In the genomic region with DNA sequence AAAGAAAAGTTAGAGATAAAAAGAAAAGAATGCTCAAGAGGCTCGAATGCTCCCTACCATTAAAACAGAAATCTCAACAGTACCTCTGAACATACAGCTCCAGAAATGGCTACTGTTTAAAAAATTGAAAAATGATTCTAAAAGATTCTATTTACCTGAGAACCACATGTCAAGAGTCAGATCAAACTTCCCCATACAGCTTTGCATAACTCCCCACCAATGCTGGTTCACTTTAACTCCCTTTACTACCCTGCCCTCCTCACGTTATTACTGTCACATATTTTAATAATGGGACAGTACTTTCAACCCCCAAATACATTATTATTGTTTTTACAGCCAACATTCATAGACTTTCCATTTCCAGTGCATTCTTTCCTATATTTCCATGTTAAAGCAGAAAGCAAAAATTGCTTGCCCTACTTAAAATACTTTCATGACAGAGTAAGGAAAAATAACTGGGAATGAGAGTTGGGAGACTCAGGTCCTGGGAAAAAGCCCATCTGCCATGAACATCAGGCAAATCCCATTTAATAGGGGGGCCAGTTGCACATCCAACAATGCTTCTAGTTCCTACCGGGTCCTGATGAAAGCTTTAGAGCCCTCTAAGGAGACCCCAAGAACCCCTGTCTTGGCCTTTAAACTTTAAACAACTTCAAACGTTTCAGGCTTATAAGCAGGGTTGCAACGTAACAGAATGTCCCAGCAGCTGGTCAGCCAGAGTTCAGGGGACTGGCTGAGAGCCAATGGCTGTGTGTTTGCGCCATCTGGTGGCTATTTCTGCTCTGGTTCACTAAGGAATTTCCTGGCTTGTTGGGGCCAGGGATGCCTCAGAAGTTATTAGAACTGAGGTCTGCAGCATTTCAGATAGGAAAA, we compare ENCODE assay signal across 8 cellular contexts.
DNase-seq lines count a peak whose midpoint lies in the region; ATAC-seq and TF ChIP-seq lines count a peak whose summit lies in the region.

No MANE protein-coding gene starts in this region.

- H3K36me3 ChIP-seq in effector memory CD4-positive, alpha-beta T cell (ENCODE audit: control insufficient read depth, insufficient read depth, low read length): peaks cover 19% of the 10 kb centered on the region
- peaks cover 0 to 2% of the 10 kb centered on the region in 2 donors for H3K36me3 ChIP-seq in lung (ENCODE audit: control insufficient read depth in 2 of 2, insufficient read depth in 2 of 2, low read length in 2 of 2)

- DNase-seq in G401 (ENCODE audit: low spot score) (peak; percentile 87), NCI-H510A (lab: John Stamatoyannopoulos, UW) (peak; percentile 37), lung (ENCODE audit: low spot score) (peak; percentile 82)
- DNase-seq in activated CD4-positive, alpha-beta T cell treated with anti-CD3 and anti-CD28 coated beads, Interleukin-2, amount 50 U/mL, for 48 hours: peak; percentile 58 to 63
- DNase-seq in effector memory CD4-positive, alpha-beta T cell: peak in 2 of 3 donors; percentile 5 to 17
- peak in 2 of 3 donors; percentile 24 to 35 for DNase-seq in stimulated activated CD4-positive, alpha-beta T cell treated with anti-CD3 and anti-CD28 coated beads, TNF-alpha, amount 100 ng/mL, for 48 hours (ENCODE audit: low read depth in 3 of 3)

- peak; percentile 61 for ATAC-seq in HG02981 (IDR thresholded peaks at IDR 0.05; ENCODE audit: unreplicated experiment)
- ATAC-seq in lung (ENCODE audit: insufficient read depth, low FRiP score): peak; percentile 43
- ATAC-seq in HG03571 (IDR thresholded peaks at IDR 0.05; ENCODE audit: unreplicated experiment): no peak

- H3K27ac ChIP-seq in effector memory CD4-positive, alpha-beta T cell (ENCODE audit: insufficient read depth, low read length, poor library complexity, severe bottlenecking): no peak overlapping the region
- H3K27ac ChIP-seq in lung (ENCODE audit: low read depth in 1 of 2, low read length in 1 of 2): peak overlapping the region in 1 of 2 donors; percentile 63

- no peaks in the 10 kb centered on the region for H3K9me3 ChIP-seq in effector memory CD4-positive, alpha-beta T cell (ENCODE audit: control insufficient read depth, low read length)
- H3K9me3 ChIP-seq in lung (ENCODE audit: control insufficient read depth in 2 of 2, insufficient read depth in 1 of 2, low read length in 1 of 2): no peaks in the 10 kb centered on the region

- H3K27me3 ChIP-seq in effector memory CD4-positive, alpha-beta T cell (replicated peaks; ENCODE audit: control insufficient read depth, insufficient read depth, low read length, poor library complexity, severe bottlenecking): no peaks in the 10 kb centered on the region
- no peaks in the 10 kb centered on the region for H3K27me3 ChIP-seq in lung (ENCODE audit: control insufficient read depth, insufficient read depth)

- H3K4me1 ChIP-seq in effector memory CD4-positive, alpha-beta T cell (ENCODE audit: control insufficient read depth, insufficient read depth, low read length, poor library complexity, severe bottlenecking): no peaks in the 10 kb centered on the region
- peaks cover 3 to 4% of the 10 kb centered on the region in 2 donors for H3K4me1 ChIP-seq in lung (ENCODE audit: control insufficient read depth in 2 of 2, insufficient read depth in 2 of 2, low read length in 2 of 2)

- in situ Hi-C loops in G401 (cut with HindIII; ENCODE audit: low sequenced_read_pairs): no loop called here

- 28 to 34% methylated on average over 6 of the region's 6 CpGs for WGBS in lung, 2 donors

- no peak overlapping the region for H3K4me3 ChIP-seq in effector memory CD4-positive, alpha-beta T cell (ENCODE audit: insufficient read depth, low read depth, low read length, poor library complexity, severe bottlenecking)
- no peak overlapping the region for H3K4me3 ChIP-seq in lung

- TF ChIP-seq CTCF in lung (IDR thresholded peaks at IDR 0.05; ENCODE audit: control extremely low read depth, extremely low read depth): peak; percentile 77

Comparison
In these comparisons a context has a peak if more than half of its experiments do, and no peak if none do; other contexts are left out.
1. DNase-seq: peak in every context shown above with its lines; median percentile 87 in G401; 82 in lung; 60 in activated CD4-positive, alpha-beta T cell treated with anti-CD3 and anti-CD28 coated beads, Interleukin-2, amount 50 U/mL, for 48 hours; 37 in NCI-H510A; 30 in stimulated activated CD4-positive, alpha-beta T cell treated with anti-CD3 and anti-CD28 coated beads, TNF-alpha, amount 100 ng/mL, for 48 hours; 11 in effector memory CD4-positive, alpha-beta T cell.